ENCODE assay signal across 8 cellular contexts in genomic region chr9:83707768-83708514, GRCh38. TPM values are rescaled to one million over a fixed set of nuclear protein-coding genes. Genes with fewer than 3 reads are reported as not detected.
DNase-seq lines count a peak whose midpoint lies in the region; ATAC-seq and TF ChIP-seq lines count a peak whose summit lies in the region.

Gene UBQLN1, minus strand, starts transcription at chr9:83707958. Its CDS starts 279 bp downstream, at chr9:83707679.

- DNase-seq in CMK (ENCODE audit: low read depth) = peak; percentile 60
- DNase-seq in GM20000 (ENCODE audit: low spot score) = peak; percentile 95
- peak; percentile 89 for DNase-seq in HS-5 (ENCODE audit: low read depth)
- peak; percentile 48 for DNase-seq in NK-92 (lab: John Stamatoyannopoulos, UW; ENCODE audit: unreplicated experiment)
- DNase-seq in activated CD8-positive, alpha-beta memory T cell treated with anti-CD3 and anti-CD28 coated beads for 1 hour (ENCODE audit: extremely low read depth in 1 of 2, low read depth in 1 of 2) = peak; percentile 69 to 87
- peak; percentile 91 for DNase-seq in effector CD4-positive, alpha-beta T cell
- DNase-seq in lung (ENCODE audit: low spot score) = peak; percentile 94
- peak; percentile 78 to 89 (median 85) for DNase-seq in stimulated activated CD4-positive, alpha-beta T cell treated with anti-CD3 and anti-CD28 coated beads, TNF-alpha, amount 100 ng/mL, for 24 hours (ENCODE audit: low read depth in 3 of 3)

- TF ChIP-seq CTCF in GM20000 (IDR thresholded peaks at IDR 0.05; ENCODE audit: extremely low read depth, missing control alignments) (no peak), lung (IDR thresholded peaks at IDR 0.05; ENCODE audit: control extremely low read depth, extremely low read depth) (no peak)

- H3K4me1 ChIP-seq in lung (ENCODE audit: control insufficient read depth in 2 of 2, insufficient read depth in 2 of 2, low read length in 2 of 2) = peaks cover 0 to 8% of the 10 kb centered on the region in 2 donors

- no peaks in the 10 kb centered on the region for H3K27me3 ChIP-seq in lung (ENCODE audit: control insufficient read depth, insufficient read depth)

- peak within 1 kb of the TSS; percentile 56 for H3K4me3 ChIP-seq in lung

- peak within 1 kb of the TSS; percentile 96 to 99 for H3K27ac ChIP-seq in lung (ENCODE audit: low read depth in 1 of 2, low read length in 1 of 2)

- peak; percentile 93 for ATAC-seq in lung (ENCODE audit: insufficient read depth, low FRiP score)

- WGBS in lung, 2 donors = 0% methylated on average over 56 to 67 of the region's 67 CpGs

- H3K9me3 ChIP-seq in lung (ENCODE audit: control insufficient read depth in 2 of 2, insufficient read depth in 1 of 2, low read length in 1 of 2) = no peaks in the 10 kb centered on the region

- H3K36me3 ChIP-seq in lung (ENCODE audit: control insufficient read depth in 2 of 2, insufficient read depth in 2 of 2, low read length in 2 of 2) = no peaks in the 10 kb centered on the region

RNA-seq across cellular contexts. Expression of gene UBQLN1, which starts in this region (rescaled TPM):
- 100 to 1,000 TPM in 1 of 2 donors, 10 to 100 TPM in 1; 96.6 to 140 TPM for total RNA-seq in lung
- polyA plus RNA-seq in lung = 10 to 100 TPM; 26.3 to 63.7 TPM

Comparison
In these comparisons a context has a peak if more than half of its experiments do, and no peak if none do; other contexts are left out.
1. Peak in every context shown above with its lines: DNase-seq, ATAC-seq, H3K4me3 ChIP-seq and H3K27ac ChIP-seq.